ENCODE assay signal across 8 cellular contexts in the genomic region with DNA sequence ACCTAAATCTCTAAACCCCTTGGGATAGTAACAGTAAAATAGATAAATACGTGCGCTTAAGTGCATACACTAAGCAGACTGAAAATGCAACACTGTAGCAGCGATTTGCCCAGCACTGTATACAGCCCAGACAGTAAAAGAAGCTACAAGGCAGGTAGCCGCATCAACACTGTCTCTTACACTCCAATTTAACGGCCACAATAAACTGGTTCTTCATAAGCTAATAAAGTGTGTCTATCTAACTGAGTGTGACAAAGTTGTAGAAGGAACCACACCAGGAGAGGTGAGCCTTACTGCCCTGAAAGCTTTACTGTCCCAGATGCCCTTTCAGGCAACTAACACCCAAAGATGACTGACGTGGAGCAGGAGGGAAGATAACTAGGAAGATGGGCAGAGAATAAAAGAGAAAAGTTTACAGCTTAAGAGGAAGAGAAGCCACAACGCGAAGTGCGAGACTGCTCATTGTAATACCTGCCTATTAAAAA. TPM values are rescaled to one million over a fixed set of nuclear protein-coding genes. Genes with fewer than 3 reads are reported as not detected.
DNase-seq lines count a peak whose midpoint lies in the region; ATAC-seq, FAIRE-seq and TF ChIP-seq lines count a peak whose summit lies in the region.

No MANE protein-coding gene starts in this region.

- no peaks in the 10 kb centered on the region for H3K36me3 ChIP-seq in MG63
- H3K36me3 ChIP-seq in pancreas: no peaks in the 10 kb centered on the region

- H3K4me3 Mint-ChIP-seq in endothelial cell (ENCODE audit: unreplicated experiment): peak overlapping the region; percentile 97

- peaks cover 16% of the 10 kb centered on the region for H3K4me1 Mint-ChIP-seq in endothelial cell (ENCODE audit: unreplicated experiment)

- H3K27me3 ChIP-seq in MG63 (no peaks in the 10 kb centered on the region), pancreas (no peaks in the 10 kb centered on the region)

- intact Hi-C loops in pancreas (cut with DNase I): no loop called here

- WGBS in pancreas, 2 donors: 9% methylated on average over 9 of the region's 9 CpGs

- H3K27me3 Mint-ChIP-seq in endothelial cell (ENCODE audit: unreplicated experiment): peaks cover 10% of the 10 kb centered on the region

- H3K4me3 ChIP-seq in GM12864 (ENCODE audit: low read depth, low read length) (peak overlapping the region; percentile 62), MG63 (peak overlapping the region; percentile 81), pancreas (peak overlapping the region; percentile 57 to 80 (median 68))

- no peak for TF ChIP-seq CTCF in GM12864 (IDR thresholded peaks at IDR 0.05; ENCODE audit: low read depth, low read length, missing control alignments)
- no peak for TF ChIP-seq CTCF in endothelial cell (IDR thresholded peaks at IDR 0.05; ENCODE audit: unreplicated experiment)
- no peak for TF ChIP-seq CTCF in pancreas (IDR thresholded peaks at IDR 0.05)

- no peaks in the 10 kb centered on the region for H3K9me3 Mint-ChIP-seq in endothelial cell (ENCODE audit: unreplicated experiment)

- H3K36me3 Mint-ChIP-seq in endothelial cell (ENCODE audit: low read depth, unreplicated experiment): no peaks in the 10 kb centered on the region

- ATAC-seq in pancreas: no peak

- H3K9me3 ChIP-seq in MG63: no peaks in the 10 kb centered on the region
- no peaks in the 10 kb centered on the region for H3K9me3 ChIP-seq in pancreas

- no peak for DNase-seq in GM12864 (ENCODE audit: low read depth)
- no peak for DNase-seq in MG63
- DNase-seq in endothelial cell (ENCODE audit: low spot score): no peak
- DNase-seq in pancreas: no peak
- DNase-seq in NCI-H2196 treated with DMSO at 0.1 percent for 48 hours (lab: John Stamatoyannopoulos, UW; ENCODE audit: unreplicated experiment): no peak
- DNase-seq in NCI-H446 (lab: John Stamatoyannopoulos, UW): no peak
- DNase-seq in NCI-H146 (lab: John Stamatoyannopoulos, UW): no peak
- no peak for DNase-seq in AG08396 (ENCODE audit: low spot score)

- H3K4me1 ChIP-seq in pancreas: peaks cover 0 to 33% (median 20%) of the 10 kb centered on the region in 3 donors

- H3K27ac Mint-ChIP-seq in endothelial cell (ENCODE audit: unreplicated experiment): peak overlapping the region; percentile 90

- peak overlapping the region; percentile 85 to 99 (median 98) for H3K27ac ChIP-seq in pancreas

- no peak for FAIRE-seq in pancreas (lab: Jason Lieb, UNC)

RNA-seq across cellular contexts. Expression of gene ZDHHC7, which starts 0.8 kb away (rescaled TPM):
- 27.6 and 32.5 TPM in 2 replicates for total RNA-seq in MG63 (2014; rRNA removed; shearing (Covaris generic); ENCODE audit: low replicate concordance)
- total RNA-seq in endothelial cell (ENCODE audit: unreplicated experiment) (46.5 TPM), pancreas (10 to 100 TPM; 10.7 to 28.8 (median 15.6) TPM)
- 10 to 100 TPM; 17.8 to 22.7 TPM for polyA plus RNA-seq in pancreas

RNA-seq across cellular contexts. Expression of gene KIAA0513, which starts 17.1 kb away (rescaled TPM):
- 4.2 and 4.4 TPM in 2 replicates for total RNA-seq in MG63 (2014; rRNA removed; shearing (Covaris generic); ENCODE audit: low replicate concordance)
- 5.5 TPM for total RNA-seq in endothelial cell (ENCODE audit: unreplicated experiment)
- total RNA-seq in pancreas: 10 to 100 TPM; 11.3 to 22.1 (median 17.0) TPM
- 1 to 10 TPM; 3.5 to 7.7 TPM for polyA plus RNA-seq in pancreas
